Comparison of ENCODE assay signal across 1 cellular context in the genomic region with DNA sequence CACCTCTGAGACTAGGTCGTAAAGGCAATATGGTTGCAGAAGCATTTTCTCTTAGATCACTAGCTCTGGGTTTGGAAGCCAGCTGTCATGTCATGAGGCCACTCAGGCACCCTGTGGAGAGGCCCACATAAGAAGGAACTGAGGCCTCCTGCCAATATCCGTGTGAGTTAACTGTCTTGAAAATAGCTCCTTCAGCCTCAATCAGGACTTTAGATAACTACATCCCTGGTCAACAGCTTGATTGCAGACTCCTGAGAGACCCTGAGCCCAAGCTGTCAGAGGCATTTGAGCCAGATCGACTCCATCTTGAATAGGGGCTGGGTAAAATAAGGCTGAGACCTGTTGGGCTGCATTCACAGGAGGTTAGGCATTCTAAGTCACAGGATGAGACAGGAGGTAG.
TF ChIP-seq lines count a peak whose summit lies in the region.

No MANE protein-coding gene starts in this region.

TF ChIP-seq in endothelial cell of umbilical vein, 7 proteins besides CTCF, POLR2A, EP300 and RAD21:
- no peak for TF ChIP-seq MYC (IDR thresholded peaks at IDR 0.05; ENCODE audit: low read depth, low read length)
- no peak for TF ChIP-seq POLR2AphosphoS5 (IDR thresholded peaks at IDR 0.05; ENCODE audit: insufficient read depth, low read depth, low read length)
- no peak for TF ChIP-seq MAX (IDR thresholded peaks at IDR 0.05; ENCODE audit: insufficient read depth, insufficient read length)
- TF ChIP-seq FOS (IDR thresholded peaks at IDR 0.05; ENCODE audit: borderline replicate concordance, insufficient read depth, low read length): no peak
- no peak for TF ChIP-seq EZH2 (IDR thresholded peaks at IDR 0.05; ENCODE audit: borderline replicate concordance, low read depth, low read length, severe bottlenecking)
- no peak for TF ChIP-seq GATA2 (IDR thresholded peaks at IDR 0.05; ENCODE audit: insufficient read depth, insufficient read length, low read depth, low read length)
- no peak for TF ChIP-seq JUN (IDR thresholded peaks at IDR 0.05; ENCODE audit: borderline replicate concordance, insufficient read depth, insufficient read length, low read depth)
